28 cellular contexts compared by ENCODE assay signal in genomic region chr6:129558248-129558647, GRCh38.
"Had no signal": no experiment of that assay in that cellular context is flagged by ENCODE, and none has a peak within 500 bp of the region (broad histone marks: within the 10 kb centered on the region; RNA-seq: fewer than 3 reads in every experiment).

No MANE protein-coding gene starts in this region.

- ATAC-seq: effector memory CD8-positive, alpha-beta T cell; esophagus mucosa; foreskin keratinocyte; gastrocnemius medialis; gastroesophageal sphincter; heart left ventricle; heart right ventricle had no signal

- H3K36me3 ChIP-seq: colonic mucosa, esophagus muscularis mucosa, esophagus squamous epithelium, gastrocnemius medialis, gastroesophageal sphincter, heart left ventricle, heart right ventricle had no signal

- DNase-seq: colonic mucosa; cortex of kidney; dermis blood vessel endothelial cell; dorsolateral prefrontal cortex; effector CD4-positive, alpha-beta T cell; effector CD8-positive, alpha-beta T cell; effector memory CD4-positive, alpha-beta T cell; effector memory CD8-positive, alpha-beta T cell; endodermal cell; erythroblast; esophagus squamous epithelium; foreskin fibroblast; foreskin keratinocyte; foreskin melanocyte; gastrocnemius medialis; glutamatergic neuron; head of caudate nucleus; heart left ventricle; heart right ventricle had no signal

- H3K27me3 ChIP-seq: colonic mucosa, dorsolateral prefrontal cortex, esophagus muscularis mucosa, esophagus squamous epithelium, foreskin keratinocyte, gastrocnemius medialis, gastroesophageal sphincter, heart left ventricle, heart right ventricle had no signal

- H3K4me1 ChIP-seq: colonic mucosa, esophagus muscularis mucosa, esophagus squamous epithelium, foreskin keratinocyte, gastrocnemius medialis, gastroesophageal sphincter, heart left ventricle, heart right ventricle had no signal

- H3K4me3 ChIP-seq: colonic mucosa, coronary artery, dorsolateral prefrontal cortex, esophagus muscularis mucosa, esophagus squamous epithelium, gastrocnemius medialis, gastroesophageal sphincter, heart left ventricle, heart right ventricle had no signal

- FAIRE-seq: colon, endometrium, endothelial cell of umbilical vein, frontal cortex had no signal

- H3K9me3 ChIP-seq: colonic mucosa, esophagus muscularis mucosa, esophagus squamous epithelium, gastrocnemius medialis, gastroesophageal sphincter, heart left ventricle, heart right ventricle had no signal

- H3K27ac ChIP-seq: colonic mucosa, coronary artery, dorsolateral prefrontal cortex, epithelial cell of prostate, esophagus muscularis mucosa, esophagus squamous epithelium, foreskin keratinocyte, gastrocnemius medialis, gastroesophageal sphincter, heart left ventricle, heart right ventricle had no signal
